22 cellular contexts compared by ENCODE assay signal in genomic region chr6:44495036-44495901, GRCh38.
DNase-seq lines count a peak whose midpoint lies in the region; ATAC-seq, FAIRE-seq and TF ChIP-seq lines count a peak whose summit lies in the region.
"Had no signal": no experiment of that assay in that cellular context is flagged by ENCODE, and none has a peak within 500 bp of the region (broad histone marks: within the 10 kb centered on the region; RNA-seq: fewer than 3 reads in every experiment).

No MANE protein-coding gene starts in this region.

- H2BK120ac ChIP-seq in mesenchymal stem cell (ENCODE audit: low read depth, low read length): no peak overlapping the region

- no peak overlapping the region for H3K4me3 ChIP-seq in HepG2 (replicated peaks in 1 of 3; ENCODE audit: insufficient read depth in 1 of 3, low read depth in 2 of 3, low read length in 3 of 3)
- no peak overlapping the region for H3K4me3 ChIP-seq in right lobe of liver
- H3K4me3 ChIP-seq in K562: no peak overlapping the region
- no peak overlapping the region for H3K4me3 ChIP-seq in mesenchymal stem cell (ENCODE audit: insufficient read depth in 1 of 2, low read depth in 1 of 2, low read length in 2 of 2)
- no peak overlapping the region for H3K4me3 ChIP-seq in BE2C (ENCODE audit: low read depth, low read length)
- H3K4me3 ChIP-seq in A673 (ENCODE audit: low read depth, low read length, poor library complexity, severe bottlenecking): no peak overlapping the region
- H3K4me3 ChIP-seq: smooth muscle cell, uterus had no signal

- no peak overlapping the region for H3K27ac ChIP-seq in HepG2 (ENCODE audit: extremely low read length, insufficient read depth, low read length)
- H3K27ac ChIP-seq in right lobe of liver: no peak overlapping the region
- no peak overlapping the region for H3K27ac ChIP-seq in K562 (ENCODE audit: extremely low read depth, low read depth, low read length)
- H3K27ac ChIP-seq in mesenchymal stem cell (ENCODE audit: low read length, poor library complexity, severe bottlenecking): no peak overlapping the region
- H3K27ac ChIP-seq in A673 (ENCODE audit: low read depth, low read length, poor library complexity, severe bottlenecking): no peak overlapping the region
- H3K27ac ChIP-seq: uterus had no signal

- WGBS in HepG2 (ENCODE audit: low lambda C conversion rate): 20% methylated on average over 16 of the region's 16 CpGs
- WGBS in right lobe of liver (ENCODE audit: insufficient coverage, low coverage, low lambda C conversion rate, missing lambda C conversion rate): 43% methylated on average over 12 of the region's 16 CpGs
- 3% methylated on average over 16 of the region's 16 CpGs for WGBS in K562 (ENCODE audit: insufficient coverage, low coverage, missing lambda C conversion rate)
- WGBS in mesenchymal stem cell: 80% methylated on average over 15 of the region's 16 CpGs

- TF ChIP-seq EP300 in HepG2 (IDR thresholded peaks at IDR 0.05; ENCODE audit: low read depth in 2 of 2, low read length in 2 of 2): no peak
- no peak for TF ChIP-seq EP300 in HepG2 (CRISPR knock-in tag; IDR thresholded peaks at IDR 0.05; ENCODE audit: borderline replicate concordance)
- no peak for TF ChIP-seq EP300 in K562 (IDR thresholded peaks at IDR 0.05; ENCODE audit: low read length)

- FAIRE-seq in HepG2 (lab: Jason Lieb, UNC) (no peak), K562 (lab: Jason Lieb, UNC) (no peak)
- FAIRE-seq: GM12892 had no signal

- H3K14ac ChIP-seq in mesenchymal stem cell (ENCODE audit: low read length in 2 of 2): no peak overlapping the region

- H3K23ac ChIP-seq in mesenchymal stem cell (ENCODE audit: low read length in 2 of 2): no peak overlapping the region

- H2BK5ac ChIP-seq in mesenchymal stem cell (ENCODE audit: low read depth, low read length, poor library complexity, severe bottlenecking): no peak overlapping the region

- H2BK12ac ChIP-seq in mesenchymal stem cell (ENCODE audit: low read length in 2 of 2): no peak overlapping the region

- H3K27me3 ChIP-seq in HepG2 (ENCODE audit: control insufficient read depth in 1 of 2, insufficient read depth in 2 of 2, low read length in 2 of 2): peaks cover 4 to 33% of the 10 kb centered on the region in 2 experiments; a peak in 4 of 5 replicates
- no peaks in the 10 kb centered on the region for H3K27me3 ChIP-seq in right lobe of liver
- peaks cover 35 to 62% of the 10 kb centered on the region in 2 experiments for H3K27me3 ChIP-seq in K562 (ENCODE audit: control insufficient read depth in 2 of 2, insufficient read depth in 2 of 2, low read length in 2 of 2)
- H3K27me3 ChIP-seq in mesenchymal stem cell (ENCODE audit: control insufficient read depth in 1 of 2, insufficient read depth in 1 of 2, low read length in 2 of 2): peaks cover 0 to 23% of the 10 kb centered on the region in 2 experiments
- no peaks in the 10 kb centered on the region for H3K27me3 ChIP-seq in BE2C
- no peaks in the 10 kb centered on the region for H3K27me3 ChIP-seq in A673 (replicated peaks; ENCODE audit: insufficient read depth, low read depth, low read length, poor library complexity)
- H3K27me3 ChIP-seq: uterus had no signal

- no peak overlapping the region for H4K8ac ChIP-seq in mesenchymal stem cell (ENCODE audit: low read length)

- CTCF ChIA-PET in HepG2 (lab: Yijun Ruan, JAX; ENCODE audit: low intra/inter-chr PET ratio, low total read pairs) (interaction anchor here (1.7 kb wide), 1 partner anchor 19 kb away, joined by 15 read pairs; no protein-coding TSS in a partner anchor), K562 (lab: Yijun Ruan, JAX; ENCODE audit: low intra/inter-chr PET ratio) (interaction anchor here (1.4 to 2.4 kb wide), 2 partner anchors 20 to 65 kb away, joined by 9 read pairs; no protein-coding TSS in a partner anchor), A673 (lab: Charles Lee) (no interaction called here)

- no peak overlapping the region for H2AFZ ChIP-seq in HepG2 (ENCODE audit: low read length)
- H2AFZ ChIP-seq in K562 (ENCODE audit: low read depth, low read length): no peak overlapping the region
- H2AFZ ChIP-seq in mesenchymal stem cell (ENCODE audit: low read depth, low read length): no peak overlapping the region

- no peak for TF ChIP-seq POLR2A in HepG2 (IDR thresholded peaks at IDR 0.05; ENCODE audit: insufficient read depth in 1 of 2, low read depth in 2 of 2, low read length in 2 of 2)
- no peak for TF ChIP-seq POLR2A in right lobe of liver (IDR thresholded peaks at IDR 0.05)
- no peak for TF ChIP-seq POLR2A in K562 (conservative IDR thresholded peaks at IDR 0.05)

- DNase-seq in HepG2 (ENCODE audit: low spot score): no peak
- DNase-seq in right lobe of liver: no peak
- DNase-seq in K562 (ENCODE audit: extremely low read depth in 1 of 4, low spot score in 3 of 4): no peak
- DNase-seq in left lobe of liver (ENCODE audit: low spot score): peak; percentile 39
- DNase-seq in NCI-H2196 (lab: John Stamatoyannopoulos, UW; ENCODE audit: unreplicated experiment): no peak
- DNase-seq in mesenchymal stem cell: no peak
- no peak for DNase-seq in BE2C
- no peak for DNase-seq in A673 (ENCODE audit: low spot score)
- DNase-seq: activated CD4-positive, alpha-beta T cell treated with anti-CD3 and anti-CD28 coated beads, Interleukin-2, amount 50 U/mL, for 4 hours; activated CD4-positive, CD25-positive, alpha-beta regulatory T cell; activated gamma-delta T cell treated with Interleukin-2 at 50 U/mL for 16 hours; Caco-2; glutamatergic neuron; H7; Karpas-422; NCI-H1048; NCI-H1930; stimulated activated CD4-positive, alpha-beta T cell treated with anti-CD3 and anti-CD28 coated beads, Interleukin-2, amount 100 ng/mL, for 24 hours; substantia nigra; uterus had no signal

- H4K20me1 ChIP-seq in HepG2 (ENCODE audit: insufficient read depth, low read length) (no peaks in the 10 kb centered on the region), K562 (replicated peaks; ENCODE audit: control insufficient read depth, insufficient read depth, low read length) (0 out of 2 replicates have a peak, but pooled peaks cover 2% of the 10 kb centered on the region)

- H3K36me3 ChIP-seq in HepG2 (replicated peaks in 1 of 2; ENCODE audit: control insufficient read depth in 1 of 2, insufficient read depth in 2 of 2, low read length in 2 of 2): no peaks in the 10 kb centered on the region
- H3K36me3 ChIP-seq in right lobe of liver: no peaks in the 10 kb centered on the region
- H3K36me3 ChIP-seq in K562 (ENCODE audit: control insufficient read depth, insufficient read depth, low read length): no peaks in the 10 kb centered on the region
- H3K36me3 ChIP-seq in mesenchymal stem cell (ENCODE audit: control insufficient read depth in 1 of 2, insufficient read depth in 2 of 2, low read depth in 1 of 2, low read length in 2 of 2): no peaks in the 10 kb centered on the region
- H3K36me3 ChIP-seq in BE2C: no peaks in the 10 kb centered on the region
- H3K36me3 ChIP-seq in A673 (ENCODE audit: insufficient read depth, low read length, poor library complexity, severe bottlenecking): no peaks in the 10 kb centered on the region
- H3K36me3 ChIP-seq: uterus had no signal

- in situ Hi-C loops in HepG2 (cut with HindIII; ENCODE audit: extremely low pct_ligation_motif_present, low pct_unique_long_range_greater_than_20kb) (no loop called here), K562 (cut with MboI) (no loop called here)

- H3K9me3 ChIP-seq in HepG2 (ENCODE audit: low read length) (no peaks in the 10 kb centered on the region), right lobe of liver (no peaks in the 10 kb centered on the region), K562 (replicated peaks; ENCODE audit: control insufficient read depth, insufficient read depth, low read depth, low read length) (no peaks in the 10 kb centered on the region), mesenchymal stem cell (ENCODE audit: control insufficient read depth, low read length) (no peaks in the 10 kb centered on the region), BE2C (no peaks in the 10 kb centered on the region), A673 (ENCODE audit: low read depth, low read length, poor library complexity, severe bottlenecking) (no peaks in the 10 kb centered on the region)
- H3K9me3 ChIP-seq: Caco-2, uterus had no signal

- no peak for TF ChIP-seq CTCF in HepG2 (CRISPR knock-in tag; IDR thresholded peaks at IDR 0.05)
- TF ChIP-seq CTCF in right lobe of liver (IDR thresholded peaks at IDR 0.05): no peak
- no peak for TF ChIP-seq CTCF in K562 (IDR thresholded peaks at IDR 0.05 in 2 of 3, conservative IDR thresholded peaks at IDR 0.05 in 1 of 3; ENCODE audit: insufficient read depth in 2 of 3, low read depth in 1 of 3, low read length in 3 of 3)
- no peak for TF ChIP-seq CTCF in BE2C (IDR thresholded peaks at IDR 0.05; ENCODE audit: low read depth, low read length)
- TF ChIP-seq CTCF in A673 (conservative IDR thresholded peaks at IDR 0.05; ENCODE audit: low read depth, low read length): no peak

- H3K4ac ChIP-seq in mesenchymal stem cell (ENCODE audit: low read depth in 1 of 2, low read length in 2 of 2): no peak overlapping the region

- H3K9ac ChIP-seq in HepG2 (ENCODE audit: insufficient read depth, low read depth, low read length) (no peak overlapping the region), K562 (ENCODE audit: insufficient read depth in 1 of 2, low read depth in 2 of 2, low read length in 2 of 2) (no peak overlapping the region; a peak in 1 of 4 replicates), mesenchymal stem cell (ENCODE audit: low read length) (no peak overlapping the region)

- BruUV-seq in HepG2 (replicated peaks; lab: Mats Ljungman, UMichigan) (no TSS peak), K562 (replicated peaks; lab: Mats Ljungman, UMichigan) (no TSS peak), A673 (replicated peaks; lab: Mats Ljungman, UMichigan) (no TSS peak)

- no peak overlapping the region for H2BK15ac ChIP-seq in mesenchymal stem cell (ENCODE audit: low read depth, poor library complexity, severe bottlenecking)

- no peak overlapping the region for H4K91ac ChIP-seq in mesenchymal stem cell (ENCODE audit: low read length)

- H3K79me2 ChIP-seq in HepG2 (ENCODE audit: insufficient read depth, low read length) (no peaks in the 10 kb centered on the region), K562 (ENCODE audit: control insufficient read depth, insufficient read depth, low read length) (no peaks in the 10 kb centered on the region)

- H2AK5ac ChIP-seq in mesenchymal stem cell (ENCODE audit: low read length, severe bottlenecking): no peak overlapping the region

- TF ChIP-seq RAD21 in HepG2 (CRISPR knock-in tag; IDR thresholded peaks at IDR 0.05) (no peak), K562 (CRISPR knock-in tag; conservative IDR thresholded peaks at IDR 0.05 in 1 of 2, IDR thresholded peaks at IDR 0.05 in 1 of 2) (no peak)

- no peak for ATAC-seq in HepG2
- ATAC-seq in right lobe of liver: no peak
- ATAC-seq in K562: no peak
- ATAC-seq in left lobe of liver: no peak

- no peaks in the 10 kb centered on the region for H3K79me1 ChIP-seq in mesenchymal stem cell (replicated peaks; ENCODE audit: low read length, poor library complexity, severe bottlenecking)

- intact Hi-C loops in HepG2 (cut with micrococcal nuclease; ENCODE audit: unreplicated experiment) (loop anchor here (2.0 kb wide), 1 partner anchor 20 kb away; no protein-coding TSS in a partner anchor), right lobe of liver (cut with DNase I) (no loop called here), K562 (cut with micrococcal nuclease) (no loop called here), A673 (cut with micrococcal nuclease; ENCODE audit: unreplicated experiment) (no loop called here)

- no peaks in the 10 kb centered on the region for H3K9me1 ChIP-seq in K562 (ENCODE audit: control insufficient read depth, insufficient read depth, low read length)

- H3K4me2 ChIP-seq in HepG2 (ENCODE audit: low read depth, low read length): no peak overlapping the region
- H3K4me2 ChIP-seq in K562 (ENCODE audit: insufficient read depth, low read length): no peak overlapping the region
- H3K4me2 ChIP-seq in mesenchymal stem cell (ENCODE audit: low read length, poor library complexity, severe bottlenecking): no peak overlapping the region
- H3K4me2 ChIP-seq: smooth muscle cell had no signal

- no peak overlapping the region for H3K18ac ChIP-seq in mesenchymal stem cell (ENCODE audit: low read depth in 1 of 2, low read length in 2 of 2)

- H3K4me1 ChIP-seq in HepG2 (ENCODE audit: insufficient read depth, low read length) (peaks cover 13% of the 10 kb centered on the region), right lobe of liver (no peaks in the 10 kb centered on the region), K562 (replicated peaks in 1 of 2; ENCODE audit: control insufficient read depth in 2 of 2, insufficient read depth in 2 of 2, low read length in 2 of 2) (no peaks in the 10 kb centered on the region; a peak in 1 of 5 replicates), mesenchymal stem cell (ENCODE audit: control insufficient read depth, insufficient read depth, low read depth, low read length) (no peaks in the 10 kb centered on the region), BE2C (no peaks in the 10 kb centered on the region), A673 (ENCODE audit: insufficient read depth, low read length, poor library complexity, severe bottlenecking) (no peaks in the 10 kb centered on the region)
- H3K4me1 ChIP-seq: Caco-2, uterus had no signal

- POLR2A ChIA-PET in HepG2 (lab: Yijun Ruan, JAX): no interaction called here
- POLR2A ChIA-PET in K562 (lab: Yijun Ruan, JAX): interaction anchor here (0.6 kb wide), 4 partner anchors 23 to 1901 kb away, joined by 3 to 4 read pairs (median 3); no protein-coding TSS in a partner anchor
- POLR2A ChIA-PET in A673 (lab: Charles Lee; ENCODE audit: low non-redundant PET): no interaction called here

Comparison
In these comparisons a context has a peak if more than half of its experiments do, and no peak if none do; other contexts are left out.
1. Of the 241 proteins assayed by ChIP-seq in both HepG2 and K562: peak only in HepG2: none; only in K562: none; in both: RFX1; in neither: 240.